9 cellular contexts compared by ENCODE assay signal in genomic region chr13:97307882-97308624, GRCh38.
DNase-seq lines count a peak whose midpoint lies in the region; ATAC-seq and TF ChIP-seq lines count a peak whose summit lies in the region.
"Had no signal": no experiment of that assay in that cellular context is flagged by ENCODE, and none has a peak within 500 bp of the region (broad histone marks: within the 10 kb centered on the region; RNA-seq: fewer than 3 reads in every experiment).

No MANE protein-coding gene starts in this region.

- 27% methylated on average over 3 of the region's 3 CpGs for WGBS in right cardiac atrium

- H3K27ac ChIP-seq in right cardiac atrium (ENCODE audit: low read length) (no peak overlapping the region), A673 (ENCODE audit: low read depth, low read length, poor library complexity, severe bottlenecking) (no peak overlapping the region)

- ATAC-seq in right cardiac atrium (peak; percentile 14 to 74), sciatic nerve (peak; percentile 87), HG02870 (IDR thresholded peaks at IDR 0.05; ENCODE audit: unreplicated experiment) (no peak), HG02763 (IDR thresholded peaks at IDR 0.05; ENCODE audit: unreplicated experiment) (no peak)
- ATAC-seq: T-cell had no signal

- in situ Hi-C loops in astrocyte of the cerebellum (cut with HindIII; ENCODE audit: low sequenced_read_pairs) = no loop called here

- CTCF ChIA-PET in A673 (lab: Charles Lee) = no interaction called here

- TF ChIP-seq CTCF in astrocyte of the cerebellum (IDR thresholded peaks at IDR 0.05; ENCODE audit: low read depth, low read length, missing control alignments) (no peak), A673 (conservative IDR thresholded peaks at IDR 0.05; ENCODE audit: low read depth, low read length) (no peak)

- H3K36me3 ChIP-seq in A673 (ENCODE audit: insufficient read depth, low read length, poor library complexity, severe bottlenecking) = no peaks in the 10 kb centered on the region

- DNase-seq in HS-27A (ENCODE audit: low read depth) = peak; percentile 60
- peak; percentile 85 for DNase-seq in astrocyte of the cerebellum (ENCODE audit: low read depth)
- peak; percentile 44 to 75 (median 65) for DNase-seq in right cardiac atrium
- DNase-seq in sciatic nerve (ENCODE audit: low spot score) = peak; percentile 84
- no peak for DNase-seq in activated CD4-positive, alpha-beta T cell treated with anti-CD3 and anti-CD28 coated beads, Interleukin-2, amount 50 U/mL, for 1 hour
- no peak for DNase-seq in A673 (ENCODE audit: low spot score)
- DNase-seq: T-cell had no signal

- H3K4me3 ChIP-seq in astrocyte of the cerebellum (ENCODE audit: low read depth, low read length) = peak overlapping the region; percentile 11
- H3K4me3 ChIP-seq in right cardiac atrium (ENCODE audit: low read length) = no peak overlapping the region
- H3K4me3 ChIP-seq in A673 (ENCODE audit: low read depth, low read length, poor library complexity, severe bottlenecking) = no peak overlapping the region

- POLR2A ChIA-PET in A673 (lab: Charles Lee; ENCODE audit: low non-redundant PET) = no interaction called here

- no TSS peak for BruUV-seq in A673 (replicated peaks; lab: Mats Ljungman, UMichigan)

- H3K4me1 ChIP-seq in right cardiac atrium (ENCODE audit: control insufficient read depth, insufficient read depth, low read length) (peaks cover 13% of the 10 kb centered on the region), A673 (ENCODE audit: insufficient read depth, low read length, poor library complexity, severe bottlenecking) (no peaks in the 10 kb centered on the region)

- intact Hi-C loops in right cardiac atrium (cut with DNase I) = no loop called here
- intact Hi-C loops in sciatic nerve (cut with DNase I) = no loop called here
- intact Hi-C loops in A673 (cut with micrococcal nuclease; ENCODE audit: unreplicated experiment) = no loop called here

- H3K27me3 ChIP-seq in right cardiac atrium (ENCODE audit: control insufficient read depth, insufficient read depth) = no peaks in the 10 kb centered on the region
- H3K27me3 ChIP-seq in A673 (replicated peaks; ENCODE audit: insufficient read depth, low read depth, low read length, poor library complexity) = no peaks in the 10 kb centered on the region

- H3K9me3 ChIP-seq in right cardiac atrium (ENCODE audit: control insufficient read depth, low read length) = no peaks in the 10 kb centered on the region
- no peaks in the 10 kb centered on the region for H3K9me3 ChIP-seq in A673 (ENCODE audit: low read depth, low read length, poor library complexity, severe bottlenecking)

Comparison
In these comparisons a context has a peak if more than half of its experiments do, and no peak if none do; other contexts are left out.
1. DNase-seq: peak in HS-27A (single experiment), astrocyte of the cerebellum (single experiment), right cardiac atrium (3 of 3) and sciatic nerve (single experiment); none in activated CD4-positive, alpha-beta T cell treated with anti-CD3 and anti-CD28 coated beads, Interleukin-2, amount 50 U/mL, for 1 hour (single experiment) and A673 (single experiment).
2. ATAC-seq: peak in right cardiac atrium (2 of 2) and sciatic nerve (single experiment); none in HG02870 (single experiment) and HG02763 (single experiment).